ENCODE assay signal across 22 cellular contexts in the genomic region with DNA sequence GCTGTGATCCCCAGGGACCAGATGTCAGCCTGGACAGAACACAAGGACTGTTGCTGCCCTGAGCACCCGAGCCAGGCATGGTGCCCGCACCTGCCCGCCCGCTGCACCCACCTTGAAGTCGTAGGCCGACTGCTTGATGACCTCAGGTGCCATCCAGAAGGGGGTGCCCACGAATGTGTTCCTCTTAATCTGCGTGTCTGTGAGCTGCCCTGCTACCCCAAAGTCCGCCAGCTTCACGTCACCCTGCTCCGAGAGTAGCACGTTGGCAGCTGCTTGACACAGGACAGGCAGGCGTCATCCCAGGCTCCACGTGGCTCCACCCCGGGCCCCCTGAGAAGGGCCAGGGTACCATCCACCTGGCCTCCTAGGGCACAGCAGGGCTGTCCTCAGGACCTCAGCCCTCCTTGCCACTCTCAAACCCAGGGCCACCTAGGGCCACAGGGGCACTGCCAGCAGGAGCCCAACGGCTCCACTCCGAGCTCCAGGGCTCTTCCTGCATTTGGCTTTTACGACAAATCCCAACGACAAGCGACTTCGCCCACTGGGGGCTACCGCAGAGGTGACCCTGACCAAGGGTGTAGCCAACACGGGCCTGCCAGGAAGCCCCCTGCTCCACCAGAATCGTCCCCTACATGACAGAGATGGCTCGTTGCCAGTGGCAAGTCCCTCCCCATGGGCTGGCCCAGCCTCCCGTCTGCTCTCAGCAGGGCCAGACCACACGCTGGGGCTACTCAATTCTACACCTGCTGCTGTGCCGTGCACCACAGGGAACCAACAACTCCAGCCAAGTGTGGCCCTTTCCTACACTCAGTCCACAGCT. TPM values are rescaled to one million over a fixed set of nuclear protein-coding genes. Genes with fewer than 3 reads are reported as not detected.
DNase-seq lines count a peak whose midpoint lies in the region; ATAC-seq and TF ChIP-seq lines count a peak whose summit lies in the region.
"Had no signal": no experiment of that assay in that cellular context is flagged by ENCODE, and none has a peak within 500 bp of the region (broad histone marks: within the 10 kb centered on the region; RNA-seq: fewer than 3 reads in every experiment).

No MANE protein-coding gene starts in this region.

- H3K4me3 Mint-ChIP-seq in GM23338 = no peak overlapping the region
- H3K4me3 Mint-ChIP-seq: activated naive CD8-positive, alpha-beta T cell; activated T-cell treated with anti-CD3 and anti-CD28 coated beads, Interleukin-2, amount 50 U/mL, for 72 hours; naive B cell; stimulated activated memory B cell treated with anti-CD40 and anti-IgM and Interleukin-4, amounts not matched to agents 10 μg/mL and 1 μg/mL and 100 μg/mL, for 72 hours had no signal

- H3K4me1 Mint-ChIP-seq in GM23338 = no peaks in the 10 kb centered on the region
- H3K4me1 Mint-ChIP-seq: stimulated activated memory B cell treated with anti-CD40 and anti-IgM and Interleukin-4, amounts not matched to agents 10 μg/mL and 1 μg/mL and 100 μg/mL, for 72 hours had no signal

- no peaks in the 10 kb centered on the region for H3F3A ChIP-seq in GM23338 (replicated peaks; ENCODE audit: low read depth)

- CTCF ChIA-PET in OCI-LY7 (lab: Charles Lee; ENCODE audit: unreplicated experiment) = interaction anchor here (0.5 kb wide), 1 partner anchor 502 kb away, joined by 4 read pairs; no protein-coding TSS in a partner anchor

- peaks cover 43% of the 10 kb centered on the region for H3K36me3 Mint-ChIP-seq in GM23338 (ENCODE audit: low read depth)
- H3K36me3 Mint-ChIP-seq: activated naive CD8-positive, alpha-beta T cell; naive B cell had no signal

- H3K9me3 Mint-ChIP-seq in GM23338 = no peaks in the 10 kb centered on the region; the same call in 2 of the 3 replicates
- H3K9me3 Mint-ChIP-seq: activated T-cell treated with anti-CD3 and anti-CD28 coated beads, Interleukin-2, amount 50 U/mL, for 72 hours; naive B cell; stimulated activated memory B cell treated with anti-CD40 and anti-IgM and Interleukin-4, amounts not matched to agents 10 μg/mL and 1 μg/mL and 100 μg/mL, for 72 hours had no signal

- TF ChIP-seq CTCF in GM23338 (conservative IDR thresholded peaks at IDR 0.05; ENCODE audit: low read depth in 2 of 2) (no peak), OCI-LY7 (conservative IDR thresholded peaks at IDR 0.05; ENCODE audit: low read length) (no peak), osteoblast (IDR thresholded peaks at IDR 0.05; ENCODE audit: extremely low read depth, low read depth, low read length) (no peak), GM10266 (IDR thresholded peaks at IDR 0.05; ENCODE audit: control insufficient read depth, insufficient read depth, low read depth, missing control alignments) (no peak)

- H3K27me3 ChIP-seq in GM23338 (ENCODE audit: insufficient read depth) (no peaks in the 10 kb centered on the region), osteoblast (ENCODE audit: insufficient read depth, low read length) (no peaks in the 10 kb centered on the region)

- H3K4me2 ChIP-seq in GM23338 (no peak overlapping the region), OCI-LY7 (ENCODE audit: low read length) (no peak overlapping the region), osteoblast (ENCODE audit: insufficient read depth, low read length) (no peak overlapping the region)
- H3K4me2 ChIP-seq: KMS-11 had no signal

- H2AFZ ChIP-seq in GM23338 (no peak overlapping the region), OCI-LY7 (ENCODE audit: low read length) (no peak overlapping the region), osteoblast (ENCODE audit: low read length) (no peak overlapping the region)
- H2AFZ ChIP-seq: GM23248 had no signal

- BruUV-seq in OCI-LY7 (replicated peaks; lab: Mats Ljungman, UMichigan) = TSS peak; percentile 69

- H3K27me3 Mint-ChIP-seq in GM23338 (ENCODE audit: insufficient read depth, low read depth, poor library complexity) = no peaks in the 10 kb centered on the region
- H3K27me3 Mint-ChIP-seq: activated naive CD8-positive, alpha-beta T cell; naive B cell; stimulated activated memory B cell treated with anti-CD40 and anti-IgM and Interleukin-4, amounts not matched to agents 10 μg/mL and 1 μg/mL and 100 μg/mL, for 72 hours had no signal

- no peak overlapping the region for H3K27ac ChIP-seq in GM23338 (ENCODE audit: low read depth)
- no peak overlapping the region for H3K27ac ChIP-seq in OCI-LY7 (ENCODE audit: low read depth, low read length, poor library complexity, severe bottlenecking)
- H3K27ac ChIP-seq in osteoblast (ENCODE audit: low read depth, low read length) = no peak overlapping the region
- H3K27ac ChIP-seq: GM23248, HL-60, KMS-11, RWPE1 had no signal

- H3K79me2 ChIP-seq in GM23338 (replicated peaks; ENCODE audit: insufficient read depth) (peaks cover 37% of the 10 kb centered on the region), OCI-LY7 (ENCODE audit: insufficient read depth, low read depth, low read length) (no peaks in the 10 kb centered on the region), osteoblast (ENCODE audit: insufficient read depth, low read length) (peaks cover 43% of the 10 kb centered on the region)

- DNase-seq in GM23338 (ENCODE audit: low spot score) = no peak
- peak; percentile 17 to 38 for DNase-seq in NCI-H187 (lab: John Stamatoyannopoulos, UW)
- no peak for DNase-seq in OCI-LY7 (ENCODE audit: low spot score)
- DNase-seq in osteoblast (ENCODE audit: insufficient read length, low spot score, missing footprints) = peak; percentile 58
- no peak for DNase-seq in GM10266 (ENCODE audit: extremely low spot score)
- DNase-seq: activated CD4-positive, alpha-beta T cell treated with anti-CD3 and anti-CD28 coated beads, Interleukin-2, amount 50 U/mL, for 4 hours; activated T-cell treated with anti-CD3 and anti-CD28 coated beads, Interleukin-2, amount 50 U/mL, for 72 hours; AML-193; GM23248; mammary epithelial cell; naive B cell; NCI-H1105; NK-92 treated with Interleukin-12 subunit alpha and Interleukin-12 subunit beta, amount 100 ng/mL, for 24 hours; stimulated activated CD4-positive, alpha-beta T cell treated with anti-CD3 and anti-CD28 coated beads, Interleukin-12 subunit alpha, Interleukin-12 subunit beta, amount 100 ng/mL, for 4 hours had no signal

- POLR2A ChIA-PET in OCI-LY7 (lab: Charles Lee) = no interaction called here

- H3K4me3 ChIP-seq in GM23338 = no peak overlapping the region
- H3K4me3 ChIP-seq in OCI-LY7 (ENCODE audit: low read depth, low read length, poor library complexity, severe bottlenecking) = no peak overlapping the region
- H3K4me3 ChIP-seq in osteoblast (ENCODE audit: insufficient read depth, low read length) = no peak overlapping the region
- H3K4me3 ChIP-seq: GM23248 had no signal

- no peaks in the 10 kb centered on the region for H3K9me2 ChIP-seq in GM23338 (ENCODE audit: insufficient read depth)
- H3K9me2 ChIP-seq in OCI-LY7 (ENCODE audit: insufficient read depth, low read length) = no peaks in the 10 kb centered on the region

- H3K4me1 ChIP-seq in GM23338 (ENCODE audit: insufficient read depth) (no peaks in the 10 kb centered on the region), OCI-LY7 (ENCODE audit: insufficient read depth, low read length, poor library complexity, severe bottlenecking) (no peaks in the 10 kb centered on the region), osteoblast (ENCODE audit: insufficient read depth, low read length) (no peaks in the 10 kb centered on the region)

- H3K9me3 ChIP-seq in OCI-LY7 (ENCODE audit: low read length) (no peaks in the 10 kb centered on the region), osteoblast (ENCODE audit: low read depth, low read length) (no peaks in the 10 kb centered on the region)

- peak overlapping the region; percentile 31; the same call in 1 of the 2 replicates for H3K27ac Mint-ChIP-seq in GM23338
- H3K27ac Mint-ChIP-seq: activated naive CD8-positive, alpha-beta T cell; activated T-cell treated with anti-CD3 and anti-CD28 coated beads, Interleukin-2, amount 50 U/mL, for 72 hours; stimulated activated memory B cell treated with anti-CD40 and anti-IgM and Interleukin-4, amounts not matched to agents 10 μg/mL and 1 μg/mL and 100 μg/mL, for 72 hours had no signal

- ATAC-seq in GM23338 = peak; percentile 48
- no peak for ATAC-seq in GM21367 (IDR thresholded peaks at IDR 0.05; ENCODE audit: unreplicated experiment)
- ATAC-seq in HG02763 (IDR thresholded peaks at IDR 0.05; ENCODE audit: unreplicated experiment) = no peak
- ATAC-seq in HG02938 (IDR thresholded peaks at IDR 0.05; ENCODE audit: unreplicated experiment) = no peak
- ATAC-seq: activated T-cell treated with anti-CD3 and anti-CD28 coated beads, Interleukin-2, amount 50 U/mL, for 72 hours; stimulated activated memory B cell treated with anti-CD40 and anti-IgM and Interleukin-4, amounts not matched to agents 10 μg/mL and 1 μg/mL and 100 μg/mL, for 72 hours had no signal

- intact Hi-C loops in OCI-LY7 (cut with micrococcal nuclease; ENCODE audit: unreplicated experiment) = no loop called here

- H3K36me3 ChIP-seq in GM23338 (ENCODE audit: insufficient read depth) (no peaks in the 10 kb centered on the region), OCI-LY7 (ENCODE audit: insufficient read depth, low read length) (peaks cover 44% of the 10 kb centered on the region), osteoblast (ENCODE audit: insufficient read depth, low read length) (peaks cover 35% of the 10 kb centered on the region)

- H4K20me1 ChIP-seq in GM23338 (replicated peaks; ENCODE audit: insufficient read depth) (peaks cover 20% of the 10 kb centered on the region), OCI-LY7 (ENCODE audit: insufficient read depth, low read length) (no peaks in the 10 kb centered on the region), osteoblast (ENCODE audit: insufficient read depth, low read length) (peaks cover 29% of the 10 kb centered on the region)

TF ChIP-seq in GM23338, 12 proteins besides CTCF, POLR2A, EP300 and RAD21:
- TF ChIP-seq NANOG (IDR thresholded peaks at IDR 0.05; ENCODE audit: borderline replicate concordance) (no peak), ZNF114 (CRISPR knock-in tag; IDR thresholded peaks at IDR 0.05) (no peak), JUNB (IDR thresholded peaks at IDR 0.05; ENCODE audit: unreplicated experiment) (no peak), EZH2phosphoT487 (IDR thresholded peaks at IDR 0.05; ENCODE audit: unreplicated experiment) (no peak)

RNA-seq across cellular contexts. Expression of gene STK25, which starts 9.0 kb away (rescaled TPM):
- total RNA-seq in GM23338 (2014; rRNA removed; shearing (Covaris generic)) = 275 and 304 TPM in 2 replicates
- 125 and 142 TPM in 2 replicates for polyA plus RNA-seq in GM23338 (2016; fragmentation: Nextera tagmentation; extraction: Ambion mirVana)
- 167 and 201 TPM in 2 replicates for total RNA-seq in OCI-LY7 (2014; rRNA removed; shearing (Covaris generic))
- total RNA-seq in OCI-LY7 (2022) (120 and 135 TPM in 2 replicates), osteoblast (189 and 227 TPM in 2 replicates)

RNA-seq across cellular contexts. Expression of gene BOK, which starts 59.2 kb away (rescaled TPM):
- total RNA-seq in GM23338 (2014; rRNA removed; shearing (Covaris generic)) = 33.4 and 36.7 TPM in 2 replicates
- polyA plus RNA-seq in GM23338 (2016; fragmentation: Nextera tagmentation; extraction: Ambion mirVana) = 13.5 and 13.6 TPM in 2 replicates
- total RNA-seq in OCI-LY7 (2014; rRNA removed; shearing (Covaris generic)) = not detected in 2 replicates
- total RNA-seq in OCI-LY7 (2022) (not detected in 2 replicates), osteoblast (33.3 and 41.3 TPM in 2 replicates)

Comparison
In these comparisons a context has a peak if more than half of its experiments do, and no peak if none do; other contexts are left out.
1. DNase-seq: peak in NCI-H187 (2 of 2) and osteoblast (single experiment); none in GM23338 (single experiment), OCI-LY7 (single experiment) and GM10266 (single experiment).
2. RNA of gene BOK, which starts 59.2 kb away (total RNA-seq): 33.3 to 41.3 TPM in osteoblast and 33.4 to 36.7 TPM in GM23338; not detected in OCI-LY7; every median in the first group is over 10 times any median in the second.